In the genomic region with DNA sequence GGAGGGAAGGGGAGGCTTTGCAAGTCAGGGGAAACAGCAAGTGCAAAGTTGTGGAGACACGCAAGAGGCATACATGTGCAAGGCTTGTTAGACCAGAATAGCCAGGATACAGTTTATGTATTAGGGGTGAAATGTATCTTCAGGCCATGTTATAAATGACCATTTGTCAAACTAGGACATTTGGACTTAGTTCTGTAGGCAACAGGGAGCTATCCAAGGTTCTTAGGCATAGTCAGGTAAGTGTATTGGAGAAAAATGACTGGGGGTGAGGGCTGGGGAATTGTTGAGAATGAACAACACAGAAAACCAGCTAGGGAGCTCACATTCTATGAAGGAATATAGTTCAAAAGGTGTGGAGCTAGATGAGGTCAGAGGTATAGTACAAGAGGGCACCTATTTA, we compare ENCODE assay signal across 21 cellular contexts. TPM values are rescaled to one million over a fixed set of nuclear protein-coding genes. Genes with fewer than 3 reads are reported as not detected.
DNase-seq lines count a peak whose midpoint lies in the region; ATAC-seq, FAIRE-seq and TF ChIP-seq lines count a peak whose summit lies in the region.
"Had no signal": no experiment of that assay in that cellular context is flagged by ENCODE, and none has a peak within 500 bp of the region (broad histone marks: within the 10 kb centered on the region; RNA-seq: fewer than 3 reads in every experiment).

No MANE protein-coding gene starts in this region.

- no peak for DNase-seq in SK-N-SH
- no peak for DNase-seq in left lobe of liver (ENCODE audit: low spot score)
- no peak for DNase-seq in kidney
- DNase-seq in NOMO-1 treated with dmso at 0.1 percent for 144 hours (lab: John Stamatoyannopoulos, UW; ENCODE audit: unreplicated experiment): no peak
- no peak for DNase-seq in NCI-H1417 treated with DMSO at 0.1 percent for 48 hours (lab: John Stamatoyannopoulos, UW)
- DNase-seq in stimulated activated CD4-positive, alpha-beta T cell treated with anti-CD3 and anti-CD28 coated beads, Interleukin-1b, Interleukin-23, amount 100 ng/mL, for 48 hours: no peak
- DNase-seq: DMS 273 treated with DMSO at 0.1 percent for 48 hours, HCEC 1CT, KG1, MG63, NCI-H1105, NCI-H187, NCI-H446, NCI-H748 treated with DMSO at 0.1 percent for 48 hours, Peyer's patch, SHP77 had no signal

- H3K36me3 ChIP-seq in SK-N-SH (replicated peaks in 1 of 2; ENCODE audit: control insufficient read depth in 1 of 2, insufficient read depth in 2 of 2, low read length in 1 of 2) (no peaks in the 10 kb centered on the region), kidney (ENCODE audit: control insufficient read depth in 1 of 2, insufficient read depth in 2 of 2, low read length in 2 of 2) (no peaks in the 10 kb centered on the region)
- H3K36me3 ChIP-seq: BLaER1 treated with 17β-estradiol and CSF1 and Interleukin-3, amounts not matched to agents 10 nM and 100 nM; MG63; Peyer's patch had no signal

- 38% methylated on average over 1 of the region's 1 CpG for WGBS in SK-N-SH (ENCODE audit: low lambda C conversion rate)

- no peak for FAIRE-seq in kidney (lab: Jason Lieb, UNC)
- FAIRE-seq: HTR-8/SVneo had no signal

- no peaks in the 10 kb centered on the region for H3K79me2 ChIP-seq in SK-N-SH (ENCODE audit: insufficient read depth)

- no peaks in the 10 kb centered on the region for H3K27me3 ChIP-seq in SK-N-SH (ENCODE audit: insufficient read depth)
- H3K27me3 ChIP-seq: BLaER1 treated with 17β-estradiol and CSF1 and Interleukin-3, amounts not matched to agents 10 nM and 100 nM; MG63; Peyer's patch had no signal

- H3K27ac ChIP-seq in SK-N-SH (ENCODE audit: low read depth in 2 of 2, low read length in 1 of 2): no peak overlapping the region
- H3K27ac ChIP-seq in VCaP: 0 out of 2 replicates have a peak overlapping the region, but pooled peaks have one; percentile 3
- H3K27ac ChIP-seq in kidney (ENCODE audit: low read depth in 2 of 2, low read length in 2 of 2): no peak overlapping the region
- H3K27ac ChIP-seq: 22Rv1; BLaER1 treated with 17β-estradiol and CSF1 and Interleukin-3, amounts not matched to agents 10 nM and 100 nM; Peyer's patch had no signal

- H3K4me3 ChIP-seq in SK-N-SH (ENCODE audit: low read depth in 2 of 2, low read length in 1 of 2) (no peak overlapping the region), kidney (ENCODE audit: low read length in 2 of 2) (no peak overlapping the region)
- H3K4me3 ChIP-seq: BLaER1 treated with 17β-estradiol and CSF1 and Interleukin-3, amounts not matched to agents 10 nM and 100 nM; MG63; Peyer's patch had no signal

- no peak for TF ChIP-seq EP300 in SK-N-SH (IDR thresholded peaks at IDR 0.05; ENCODE audit: borderline replicate concordance in 1 of 2, low read depth in 1 of 2, low read length in 1 of 2)

- H2AFZ ChIP-seq in SK-N-SH (ENCODE audit: low read depth): no peak overlapping the region

- H3K4me1 ChIP-seq in SK-N-SH (ENCODE audit: control insufficient read depth in 1 of 2, insufficient read depth in 2 of 2, low read depth in 1 of 2, low read length in 1 of 2) (no peaks in the 10 kb centered on the region; a peak in 1 of 4 replicates), kidney (ENCODE audit: control insufficient read depth in 1 of 2, insufficient read depth in 1 of 2, low read depth in 1 of 2, low read length in 2 of 2) (no peaks in the 10 kb centered on the region)
- H3K4me1 ChIP-seq: Peyer's patch had no signal

- intact Hi-C loops in kidney (cut with DNase I): no loop called here

- TF ChIP-seq CTCF in SK-N-SH (IDR thresholded peaks at IDR 0.05) (no peak), VCaP (conservative IDR thresholded peaks at IDR 0.05) (no peak), kidney (IDR thresholded peaks at IDR 0.05; ENCODE audit: borderline replicate concordance, extremely low read depth, insufficient read depth) (no peak)

- H3F3A ChIP-seq in SK-N-SH (replicated peaks; ENCODE audit: insufficient read depth): no peaks in the 10 kb centered on the region

- POLR2A ChIA-PET in SK-N-SH (lab: Yijun Ruan, JAX): no interaction called here

- H3K9ac ChIP-seq in SK-N-SH (no peak overlapping the region), kidney (ENCODE audit: low read length in 2 of 2) (no peak overlapping the region)
- H3K9ac ChIP-seq: BLaER1 treated with 17β-estradiol and CSF1 and Interleukin-3, amounts not matched to agents 10 nM and 100 nM had no signal

- no peak for ATAC-seq in SK-N-SH treated with all-trans-retinoic acid at 6 μM for 48 hours
- ATAC-seq in left lobe of liver: peak; percentile 71

- no peaks in the 10 kb centered on the region for H3K9me2 ChIP-seq in SK-N-SH

- CTCF ChIA-PET in SK-N-SH (lab: Yijun Ruan, JAX): interaction anchor here (0.8 kb wide), 1 partner anchor 36 kb away, joined by 3 read pairs; no protein-coding TSS in a partner anchor

- no peaks in the 10 kb centered on the region for H4K20me1 ChIP-seq in SK-N-SH (ENCODE audit: insufficient read depth)
- H4K20me1 ChIP-seq: BLaER1 treated with 17β-estradiol and CSF1 and Interleukin-3, amounts not matched to agents 10 nM and 100 nM had no signal

- TF ChIP-seq RAD21 in SK-N-SH (IDR thresholded peaks at IDR 0.05; ENCODE audit: low read length): no peak

- H3K9me3 ChIP-seq in SK-N-SH: no peaks in the 10 kb centered on the region
- H3K9me3 ChIP-seq in kidney (ENCODE audit: control insufficient read depth in 1 of 2, low read length in 2 of 2): no peaks in the 10 kb centered on the region
- H3K9me3 ChIP-seq: BLaER1 treated with 17β-estradiol and CSF1 and Interleukin-3, amounts not matched to agents 10 nM and 100 nM; MG63; Peyer's patch had no signal

- H3K4me2 ChIP-seq in SK-N-SH: no peak overlapping the region
- H3K4me2 ChIP-seq: BLaER1 treated with 17β-estradiol and CSF1 and Interleukin-3, amounts not matched to agents 10 nM and 100 nM had no signal

TF ChIP-seq in SK-N-SH, 30 proteins besides CTCF, POLR2A, EP300 and RAD21:
- TF ChIP-seq ELF1 (IDR thresholded peaks at IDR 0.05): no peak
- TF ChIP-seq, protein P1, sequence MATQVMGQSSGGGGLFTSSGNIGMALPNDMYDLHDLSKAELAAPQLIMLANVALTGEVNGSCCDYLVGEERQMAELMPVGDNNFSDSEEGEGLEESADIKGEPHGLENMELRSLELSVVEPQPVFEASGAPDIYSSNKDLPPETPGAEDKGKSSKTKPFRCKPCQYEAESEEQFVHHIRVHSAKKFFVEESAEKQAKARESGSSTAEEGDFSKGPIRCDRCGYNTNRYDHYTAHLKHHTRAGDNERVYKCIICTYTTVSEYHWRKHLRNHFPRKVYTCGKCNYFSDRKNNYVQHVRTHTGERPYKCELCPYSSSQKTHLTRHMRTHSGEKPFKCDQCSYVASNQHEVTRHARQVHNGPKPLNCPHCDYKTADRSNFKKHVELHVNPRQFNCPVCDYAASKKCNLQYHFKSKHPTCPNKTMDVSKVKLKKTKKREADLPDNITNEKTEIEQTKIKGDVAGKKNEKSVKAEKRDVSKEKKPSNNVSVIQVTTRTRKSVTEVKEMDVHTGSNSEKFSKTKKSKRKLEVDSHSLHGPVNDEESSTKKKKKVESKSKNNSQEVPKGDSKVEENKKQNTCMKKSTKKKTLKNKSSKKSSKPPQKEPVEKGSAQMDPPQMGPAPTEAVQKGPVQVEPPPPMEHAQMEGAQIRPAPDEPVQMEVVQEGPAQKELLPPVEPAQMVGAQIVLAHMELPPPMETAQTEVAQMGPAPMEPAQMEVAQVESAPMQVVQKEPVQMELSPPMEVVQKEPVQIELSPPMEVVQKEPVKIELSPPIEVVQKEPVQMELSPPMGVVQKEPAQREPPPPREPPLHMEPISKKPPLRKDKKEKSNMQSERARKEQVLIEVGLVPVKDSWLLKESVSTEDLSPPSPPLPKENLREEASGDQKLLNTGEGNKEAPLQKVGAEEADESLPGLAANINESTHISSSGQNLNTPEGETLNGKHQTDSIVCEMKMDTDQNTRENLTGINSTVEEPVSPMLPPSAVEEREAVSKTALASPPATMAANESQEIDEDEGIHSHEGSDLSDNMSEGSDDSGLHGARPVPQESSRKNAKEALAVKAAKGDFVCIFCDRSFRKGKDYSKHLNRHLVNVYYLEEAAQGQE (IDR thresholded peaks at IDR 0.05; ENCODE audit: low read depth, low read length): peak; percentile 85

TF ChIP-seq in SK-N-SH treated with all-trans-retinoic acid at 6 μM for 48 hours, 23 proteins besides CTCF, POLR2A, EP300 and RAD21 (continues in another document):
- no peak for TF ChIP-seq ZNF565 (CRISPR knock-in tag; conservative IDR thresholded peaks at IDR 0.05; ENCODE audit: low read depth)
- TF ChIP-seq CSDC2 (CRISPR knock-in tag; IDR thresholded peaks at IDR 0.05): no peak
- TF ChIP-seq, protein P2, sequence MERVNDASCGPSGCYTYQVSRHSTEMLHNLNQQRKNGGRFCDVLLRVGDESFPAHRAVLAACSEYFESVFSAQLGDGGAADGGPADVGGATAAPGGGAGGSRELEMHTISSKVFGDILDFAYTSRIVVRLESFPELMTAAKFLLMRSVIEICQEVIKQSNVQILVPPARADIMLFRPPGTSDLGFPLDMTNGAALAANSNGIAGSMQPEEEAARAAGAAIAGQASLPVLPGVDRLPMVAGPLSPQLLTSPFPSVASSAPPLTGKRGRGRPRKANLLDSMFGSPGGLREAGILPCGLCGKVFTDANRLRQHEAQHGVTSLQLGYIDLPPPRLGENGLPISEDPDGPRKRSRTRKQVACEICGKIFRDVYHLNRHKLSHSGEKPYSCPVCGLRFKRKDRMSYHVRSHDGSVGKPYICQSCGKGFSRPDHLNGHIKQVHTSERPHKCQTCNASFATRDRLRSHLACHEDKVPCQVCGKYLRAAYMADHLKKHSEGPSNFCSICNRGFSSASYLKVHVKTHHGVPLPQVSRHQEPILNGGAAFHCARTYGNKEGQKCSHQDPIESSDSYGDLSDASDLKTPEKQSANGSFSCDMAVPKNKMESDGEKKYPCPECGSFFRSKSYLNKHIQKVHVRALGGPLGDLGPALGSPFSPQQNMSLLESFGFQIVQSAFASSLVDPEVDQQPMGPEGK (CRISPR knock-in tag; IDR thresholded peaks at IDR 0.05; ENCODE audit: borderline replicate concordance): no peak
- TF ChIP-seq, protein P3, sequence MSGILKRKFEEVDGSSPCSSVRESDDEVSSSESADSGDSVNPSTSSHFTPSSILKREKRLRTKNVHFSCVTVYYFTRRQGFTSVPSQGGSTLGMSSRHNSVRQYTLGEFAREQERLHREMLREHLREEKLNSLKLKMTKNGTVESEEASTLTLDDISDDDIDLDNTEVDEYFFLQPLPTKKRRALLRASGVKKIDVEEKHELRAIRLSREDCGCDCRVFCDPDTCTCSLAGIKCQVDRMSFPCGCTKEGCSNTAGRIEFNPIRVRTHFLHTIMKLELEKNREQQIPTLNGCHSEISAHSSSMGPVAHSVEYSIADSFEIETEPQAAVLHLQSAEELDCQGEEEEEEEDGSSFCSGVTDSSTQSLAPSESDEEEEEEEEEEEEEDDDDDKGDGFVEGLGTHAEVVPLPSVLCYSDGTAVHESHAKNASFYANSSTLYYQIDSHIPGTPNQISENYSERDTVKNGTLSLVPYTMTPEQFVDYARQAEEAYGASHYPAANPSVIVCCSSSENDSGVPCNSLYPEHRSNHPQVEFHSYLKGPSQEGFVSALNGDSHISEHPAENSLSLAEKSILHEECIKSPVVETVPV (CRISPR knock-in tag; IDR thresholded peaks at IDR 0.05): no peak
- no peak for TF ChIP-seq PPARA (CRISPR knock-in tag; IDR thresholded peaks at IDR 0.05; ENCODE audit: borderline replicate concordance)

RNA-seq across cellular contexts. Expression of a gene that starts 42.5 kb away (rescaled TPM):
- polyA plus RNA-seq in SK-N-SH (2012; rRNA removed) (not detected in 2 replicates), kidney (ENCODE audit: insufficient read depth, low read depth, low replicate concordance) (not detected)
- polyA plus RNA-seq in SK-N-SH (2012; cell fraction: cytosol; rRNA removed): not detected in 2 replicates
- polyA plus RNA-seq in SK-N-SH (2012; cell fraction: nucleus; rRNA removed): not detected in 2 replicates
- total RNA-seq in left lobe of liver (not detected), kidney (not detected)
- total RNA-seq: Peyer's patch had no signal
